In the genomic region with DNA sequence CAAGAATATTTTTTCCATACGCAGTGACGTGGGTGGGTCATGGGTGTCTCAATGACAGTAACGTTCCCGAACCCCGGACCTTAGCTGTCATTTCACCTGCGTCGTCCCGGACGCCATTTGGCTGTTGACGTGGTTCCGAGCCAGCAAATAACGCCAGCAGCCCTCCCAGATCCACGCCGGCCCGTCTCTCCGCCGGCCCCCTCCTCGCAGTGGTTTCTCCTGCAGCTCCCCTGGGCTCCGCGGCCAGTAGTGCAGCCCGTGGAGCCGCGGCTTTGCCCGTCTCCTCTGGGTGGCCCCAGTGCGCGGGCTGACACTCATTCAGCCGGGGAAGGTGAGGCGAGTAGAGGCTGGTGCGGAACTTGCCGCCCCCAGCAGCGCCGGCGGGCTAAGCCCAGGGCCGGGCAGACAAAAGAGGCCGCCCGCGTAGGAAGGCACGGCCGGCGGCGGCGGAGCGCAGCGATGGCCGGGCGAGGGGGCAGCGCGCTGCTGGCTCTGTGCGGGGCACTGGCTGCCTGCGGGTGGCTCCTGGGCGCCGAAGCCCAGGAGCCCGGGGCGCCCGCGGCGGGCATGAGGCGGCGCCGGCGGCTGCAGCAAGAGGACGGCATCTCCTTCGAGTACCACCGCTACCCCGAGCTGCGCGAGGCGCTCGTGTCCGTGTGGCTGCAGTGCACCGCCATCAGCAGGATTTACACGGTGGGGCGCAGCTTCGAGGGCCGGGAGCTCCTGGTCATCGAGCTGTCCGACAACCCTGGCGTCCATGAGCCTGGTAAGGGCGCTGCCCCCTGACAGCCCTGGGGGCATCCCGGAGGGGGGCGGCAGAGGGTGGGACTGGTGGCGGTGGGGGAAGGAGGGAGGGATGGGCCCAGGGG, we compare ENCODE assay signal across 8 cellular contexts. TPM values are rescaled to one million over a fixed set of nuclear protein-coding genes. Genes with fewer than 3 reads are reported as not detected.
DNase-seq lines count a peak whose midpoint lies in the region; ATAC-seq and TF ChIP-seq lines count a peak whose summit lies in the region.

A gene (plus strand): TSS at position 246 of the 869 bp plus-strand sequence. CDS start 214 bp downstream, at position 460.

- H3K9me3 ChIP-seq in smooth muscle cell (replicated peaks; ENCODE audit: low read depth) (no peaks in the 10 kb centered on the region), Karpas-422 (ENCODE audit: low read length) (no peaks in the 10 kb centered on the region)

- no peaks in the 10 kb centered on the region for H4K20me1 ChIP-seq in smooth muscle cell (ENCODE audit: low read depth)
- H4K20me1 ChIP-seq in Karpas-422 (ENCODE audit: insufficient read depth, low read depth, low read length): no peaks in the 10 kb centered on the region

- H3K79me2 ChIP-seq in smooth muscle cell (ENCODE audit: low read depth): no peaks in the 10 kb centered on the region
- no peaks in the 10 kb centered on the region for H3K79me2 ChIP-seq in Karpas-422 (ENCODE audit: low read length)

- H3K27me3 ChIP-seq in smooth muscle cell (ENCODE audit: low read depth) (peaks cover 11% of the 10 kb centered on the region), Karpas-422 (ENCODE audit: low read length) (no peaks in the 10 kb centered on the region)

- peak within 1 kb of the TSS; percentile 90 for H3K4me2 ChIP-seq in smooth muscle cell
- H3K4me2 ChIP-seq in Karpas-422 (ENCODE audit: low read depth, low read length, poor library complexity, severe bottlenecking): no peak within 1 kb of the TSS

- H3K4me1 ChIP-seq in smooth muscle cell (ENCODE audit: low read depth): peaks cover 41% of the 10 kb centered on the region
- no peaks in the 10 kb centered on the region for H3K4me1 ChIP-seq in Karpas-422 (ENCODE audit: low read length)

- H3K9ac ChIP-seq in smooth muscle cell (ENCODE audit: low read depth): peak within 1 kb of the TSS; percentile 36
- H3K9ac ChIP-seq in Karpas-422 (ENCODE audit: low read length): no peak within 1 kb of the TSS

- TF ChIP-seq CTCF in GM13977 (IDR thresholded peaks at IDR 0.05; ENCODE audit: extremely low read depth, insufficient read depth, missing control alignments): peak; percentile 1
- peak; percentile 8 for TF ChIP-seq CTCF in smooth muscle cell (IDR thresholded peaks at IDR 0.05; ENCODE audit: borderline replicate concordance, insufficient read depth, poor library complexity, severe bottlenecking)

- no peaks in the 10 kb centered on the region for H3F3A ChIP-seq in smooth muscle cell (ENCODE audit: low read depth)

- H3K36me3 ChIP-seq in smooth muscle cell (ENCODE audit: low read depth) (no peaks in the 10 kb centered on the region), Karpas-422 (ENCODE audit: insufficient read depth, low read length) (no peaks in the 10 kb centered on the region)

- H3K9me2 ChIP-seq in Karpas-422 (replicated peaks; ENCODE audit: insufficient read depth, low read length): no peaks in the 10 kb centered on the region

- in situ Hi-C loops in GM13977 (cut with MboI; ENCODE audit: low pct_unique_long_range_greater_than_20kb, low sequenced_read_pairs, unreplicated experiment): no loop called here

- no peak within 1 kb of the TSS for H3K27ac ChIP-seq in smooth muscle cell (ENCODE audit: low read depth)
- H3K27ac ChIP-seq in Karpas-422 (ENCODE audit: low read length): no peak within 1 kb of the TSS

- DNase-seq in GM13977 (ENCODE audit: low spot score) (peak; percentile 78), NCI-H2081 (lab: John Stamatoyannopoulos, UW) (peak; percentile 81 to 88), cerebellar cortex (ENCODE audit: low spot score) (peak; percentile 88), inferior parietal cortex (ENCODE audit: extremely low spot score) (peak; percentile 77), smooth muscle cell (lab: John Stamatoyannopoulos, UW; ENCODE audit: unreplicated experiment) (peak; percentile 36), Karpas-422 (no peak)
- DNase-seq in activated CD4-positive, alpha-beta T cell treated with anti-CD3 and anti-CD28 coated beads for 1 hour: peak; percentile 36

- ATAC-seq in HG02884 (IDR thresholded peaks at IDR 0.05; ENCODE audit: unreplicated experiment): peak; percentile 87

- WGBS in smooth muscle cell (ENCODE audit: low lambda C conversion rate): 1% methylated on average over 76 of the region's 82 CpGs

- H3K4me3 ChIP-seq in smooth muscle cell (peak within 1 kb of the TSS; percentile 79), Karpas-422 (ENCODE audit: low read length) (no peak within 1 kb of the TSS)

- H2AFZ ChIP-seq in smooth muscle cell (ENCODE audit: low read depth): peak within 1 kb of the TSS; percentile 94
- no peak within 1 kb of the TSS for H2AFZ ChIP-seq in Karpas-422 (ENCODE audit: low read length)

RNA-seq across cellular contexts. Expression of the gene that starts here (rescaled TPM):
- total RNA-seq in smooth muscle cell: 47.6 and 50.9 TPM in 2 replicates
- 24.8 and 45.9 TPM in 2 replicates for polyA plus RNA-seq in smooth muscle cell
- not detected in 2 replicates for total RNA-seq in Karpas-422 (2014; rRNA removed; shearing (Covaris generic); ENCODE audit: low replicate concordance)

Comparison
In these comparisons a context has a peak if more than half of its experiments do, and no peak if none do; other contexts are left out.
1. RNA of the gene that starts here (total RNA-seq): 47.6 to 50.9 TPM in smooth muscle cell; not detected in Karpas-422; every median in the first group is over 10 times any median in the second.